ENCODE assay signal across 3 cellular contexts in genomic region chr3:196511108-196511507, GRCh38. TPM values are rescaled to one million over a fixed set of nuclear protein-coding genes. Genes with fewer than 3 reads are reported as not detected.
"Had no signal": no experiment of that assay in that cellular context is flagged by ENCODE, and none has a peak within 500 bp of the region (broad histone marks: within the 10 kb centered on the region; RNA-seq: fewer than 3 reads in every experiment).

No MANE protein-coding gene starts in this region.

RNA-seq across cellular contexts. Expression of gene SMCO1, which starts 4.0 kb away (rescaled TPM):
- total RNA-seq: LHCN-M2, MCF 10A, NCI-H460 had no signal
